Comparison of ENCODE assay signal across 1 cellular context in genomic region chr11:134253189-134253993, GRCh38.
TF ChIP-seq lines count a peak whose summit lies in the region.

ACAD8 (plus strand) TSS chr11:134253568; CDS start chr11:134253601, 33 bp downstream.
THYN1 (minus strand) TSS chr11:134253352; CDS start chr11:134252882, 470 bp downstream.

TF ChIP-seq in K562, 482 proteins besides CTCF, POLR2A, EP300 and RAD21 (continued from another document):
- TF ChIP-seq CREB1 (IDR thresholded peaks at IDR 0.05), result peak; percentile 77
- peak; percentile 71; the same call in 1 of the 2 replicates for TF ChIP-seq CREB1 (CRISPR knock-in tag; IDR thresholded peaks at IDR 0.05)
- no peak for TF ChIP-seq JUNB (CRISPR knock-in tag; conservative IDR thresholded peaks at IDR 0.05)
- no peak for TF ChIP-seq IRF2 (CRISPR knock-in tag; IDR thresholded peaks at IDR 0.05)
- TF ChIP-seq ZNF274 (IDR thresholded peaks at IDR 0.05; ENCODE audit: borderline replicate concordance, low read depth, low read length), result no peak
- TF ChIP-seq CBX8 (IDR thresholded peaks at IDR 0.05; ENCODE audit: borderline replicate concordance, extremely low read depth, low read depth, low read length, poor library complexity, severe bottlenecking), result no peak
- peak; percentile 49 for TF ChIP-seq TAF1 (IDR thresholded peaks at IDR 0.05; ENCODE audit: control insufficient read depth, extremely low read depth, insufficient read depth, low read length, severe bottlenecking)
- peak; percentile 79 for TF ChIP-seq ZNF766 (CRISPR knock-in tag; conservative IDR thresholded peaks at IDR 0.05)
- TF ChIP-seq NRF1 (conservative IDR thresholded peaks at IDR 0.05 in 1 of 2, IDR thresholded peaks at IDR 0.05 in 1 of 2), result peak; percentile 85 to 88
- TF ChIP-seq USF2 (CRISPR knock-in tag; IDR thresholded peaks at IDR 0.05), result no peak
- peak; percentile 73 for TF ChIP-seq FOXJ2 (tag; IDR thresholded peaks at IDR 0.05)
